Comparison of ENCODE assay signal across 5 cellular contexts in the genomic region with DNA sequence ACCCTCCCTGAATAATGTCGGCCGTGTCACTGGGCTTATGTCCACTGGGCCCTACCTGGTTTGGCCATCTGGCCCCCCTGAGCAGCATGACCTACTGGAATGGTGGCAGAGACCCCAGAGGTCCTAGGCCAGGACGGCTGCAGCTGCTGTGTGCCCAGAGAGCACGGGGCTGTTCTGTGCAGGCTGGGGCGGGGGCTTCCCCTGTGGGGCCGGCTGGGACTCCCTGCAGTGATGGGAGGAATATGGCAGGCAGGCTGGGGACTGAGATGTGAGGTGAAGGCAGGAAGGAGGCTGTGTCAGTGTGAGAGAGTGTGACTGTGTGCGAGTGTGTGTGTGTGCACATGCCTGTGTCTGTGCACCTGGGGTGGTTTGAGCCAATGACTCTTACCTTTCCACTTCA. TPM values are rescaled to one million over a fixed set of nuclear protein-coding genes. Genes with fewer than 3 reads are reported as not detected.
"Had no signal": no experiment of that assay in that cellular context is flagged by ENCODE, and none has a peak within 500 bp of the region (broad histone marks: within the 10 kb centered on the region; RNA-seq: fewer than 3 reads in every experiment).

No MANE protein-coding gene starts in this region.

RNA-seq across cellular contexts. Expression of a gene that starts 36.1 kb away (rescaled TPM):
- total RNA-seq: activated CD4-positive, alpha-beta T cell treated with anti-CD3 and anti-CD28 coated beads, Interleukin-2, amount 10 ng/mL, durations not matched to agents 24 days and 14 days; activated T-helper 1 cell treated with anti-CD3 and anti-CD28 coated beads, Interleukin-12 subunit alpha, Interleukin-12 subunit beta, Interleukin-2, Interleukin-4 antibody, amounts not matched to agents 30 ng/mL and 10 ng/mL and 1 ng/mL, durations not matched to agents 14 hours and 24 hours and 36 hours had no signal

RNA-seq across cellular contexts. Expression of a gene that starts 55.3 kb away (rescaled TPM):
- total RNA-seq: activated CD4-positive, alpha-beta T cell treated with anti-CD3 and anti-CD28 coated beads, Interleukin-2, amount 10 ng/mL, durations not matched to agents 24 days and 14 days; activated naive CD4-positive, alpha-beta T cell treated with anti-CD3 and anti-CD28 coated beads for 36 hours; activated naive CD8-positive, alpha-beta T cell treated with anti-CD3 and anti-CD28 coated beads for 36 hours; activated T-helper 1 cell treated with anti-CD3 and anti-CD28 coated beads, Interleukin-12 subunit alpha, Interleukin-12 subunit beta, Interleukin-2, Interleukin-4 antibody, amounts not matched to agents 30 ng/mL and 10 ng/mL and 1 ng/mL, durations not matched to agents 14 hours and 24 hours and 36 hours; T-helper 1 cell treated with Interleukin-12 subunit alpha and Interleukin-12 subunit beta and Interleukin-4 antibody, amounts not matched to agents 30 ng/mL and 1 ng/mL, for 36 hours had no signal
